Comparison of ENCODE assay signal across 9 cellular contexts in genomic region chr15:75203908-75204263, GRCh38. TPM values are rescaled to one million over a fixed set of nuclear protein-coding genes. Genes with fewer than 3 reads are reported as not detected.
DNase-seq lines count a peak whose midpoint lies in the region; ATAC-seq and TF ChIP-seq lines count a peak whose summit lies in the region.
"Had no signal": no experiment of that assay in that cellular context is flagged by ENCODE, and none has a peak within 500 bp of the region (broad histone marks: within the 10 kb centered on the region; RNA-seq: fewer than 3 reads in every experiment).

No MANE protein-coding gene starts in this region.

- no peaks in the 10 kb centered on the region for H3K27me3 ChIP-seq in H9 (ENCODE audit: insufficient read depth, low read length)

- H2BK120ac ChIP-seq in H9 (ENCODE audit: low read depth, low read length, poor library complexity, severe bottlenecking) = no peak overlapping the region

- H3K4me2 ChIP-seq in H9 (ENCODE audit: insufficient read depth, insufficient read length, low read length) = peak overlapping the region; percentile 81

- no peak overlapping the region for H2BK20ac ChIP-seq in H9 (ENCODE audit: low read depth, low read length, poor library complexity, severe bottlenecking)

- peaks cover 18 to 27% (median 24%) of the 10 kb centered on the region in 3 experiments for H3K36me3 Mint-ChIP-seq in H9 (ENCODE audit: insufficient read depth in 1 of 3, low read depth in 3 of 3)
- H3K36me3 Mint-ChIP-seq in activated naive CD8-positive, alpha-beta T cell treated with anti-CD3 and anti-CD28 coated beads, Interleukin-2, amount 50 U/mL, for 24 hours (ENCODE audit: low read depth) = peaks cover 13% of the 10 kb centered on the region

- peak overlapping the region; percentile 88 to 95 for H3K4me3 Mint-ChIP-seq in H9
- H3K4me3 Mint-ChIP-seq in activated naive CD8-positive, alpha-beta T cell treated with anti-CD3 and anti-CD28 coated beads, Interleukin-2, amount 50 U/mL, for 24 hours = peak overlapping the region; percentile 90

- TF ChIP-seq CTCF in 22Rv1 (IDR thresholded peaks at IDR 0.05) = no peak
- TF ChIP-seq CTCF in H9 (conservative IDR thresholded peaks at IDR 0.05) = no peak
- no peak for TF ChIP-seq CTCF in GM10248 (IDR thresholded peaks at IDR 0.05; ENCODE audit: control extremely low read depth, extremely low read depth, low read depth, missing control alignments)

- no peaks in the 10 kb centered on the region; the same call in 1 of the 2 replicates for H3K27me3 Mint-ChIP-seq in H9 (ENCODE audit: low read depth)
- H3K27me3 Mint-ChIP-seq in activated naive CD8-positive, alpha-beta T cell treated with anti-CD3 and anti-CD28 coated beads, Interleukin-2, amount 50 U/mL, for 24 hours = no peaks in the 10 kb centered on the region

- H3K18ac ChIP-seq in H9 (ENCODE audit: insufficient read length, low read depth, low read length) = no peak overlapping the region

- H4K20me1 ChIP-seq in H9 (ENCODE audit: control insufficient read depth, insufficient read depth, insufficient read length) = peaks cover 6% of the 10 kb centered on the region

- peak overlapping the region; percentile 88 for H3K4me3 ChIP-seq in mesodermal cell (ENCODE audit: extremely low read depth, insufficient read depth, low read length, poor library complexity, severe bottlenecking)

- H3K4me1 Mint-ChIP-seq in H9 = peaks cover 39 to 41% of the 10 kb centered on the region in 2 experiments
- peaks cover 40% of the 10 kb centered on the region for H3K4me1 Mint-ChIP-seq in activated naive CD8-positive, alpha-beta T cell treated with anti-CD3 and anti-CD28 coated beads, Interleukin-2, amount 50 U/mL, for 24 hours

- H2AK5ac ChIP-seq in H9 (ENCODE audit: insufficient read length, low read length) = no peak overlapping the region

- H4K5ac ChIP-seq in H9 (ENCODE audit: insufficient read length, low read depth, low read length) = no peak overlapping the region

- no peak overlapping the region for H3K4ac ChIP-seq in H9 (ENCODE audit: low read depth, low read length)

- no peak overlapping the region for H3K27ac Mint-ChIP-seq in H9
- peak overlapping the region; percentile 73 for H3K27ac Mint-ChIP-seq in activated naive CD8-positive, alpha-beta T cell treated with anti-CD3 and anti-CD28 coated beads, Interleukin-2, amount 50 U/mL, for 24 hours

- no peaks in the 10 kb centered on the region; a peak in 1 of 5 replicates for H3K9me3 Mint-ChIP-seq in H9
- H3K9me3 Mint-ChIP-seq in activated naive CD8-positive, alpha-beta T cell treated with anti-CD3 and anti-CD28 coated beads, Interleukin-2, amount 50 U/mL, for 24 hours = no peaks in the 10 kb centered on the region

- no CpG with 5 or more reads among the region's 1 CpG for WGBS in H9 (ENCODE audit: extremely low coverage, insufficient read length, low lambda C conversion rate)
- WGBS in mesodermal cell (ENCODE audit: insufficient coverage in 2 of 2), 2 experiments = 64 to 67% methylated on average over 1 of the region's 1 CpG

- no peak overlapping the region for H3K9ac ChIP-seq in H9 (ENCODE audit: extremely low read depth, insufficient read length, low read length)

- H3K36me3 ChIP-seq in mesodermal cell (ENCODE audit: control insufficient read depth, insufficient read depth, low read length) = peaks cover 34% of the 10 kb centered on the region

- H2AFZ ChIP-seq in H9 (ENCODE audit: low read length) = no peak overlapping the region

- DNase-seq in H9 (no peak), NCI-H226 (no peak), NCI-H748 treated with DMSO at 0.1 percent for 48 hours (lab: John Stamatoyannopoulos, UW) (no peak), GM10248 (ENCODE audit: extremely low spot score) (no peak)
- no peak for DNase-seq in activated naive CD8-positive, alpha-beta T cell treated with anti-CD3 and anti-CD28 coated beads, Interleukin-2, amount 50 U/mL, for 24 hours

- H4K8ac ChIP-seq in H9 (replicated peaks; ENCODE audit: insufficient read length, low read depth, low read length) = no peak overlapping the region

- H3K56ac ChIP-seq in H9 (ENCODE audit: insufficient read length, low read depth, low read length) = no peak overlapping the region

- H3K9me3 ChIP-seq in H9 (ENCODE audit: control insufficient read depth, low read depth, low read length) = no peaks in the 10 kb centered on the region
- no peaks in the 10 kb centered on the region for H3K9me3 ChIP-seq in mesodermal cell (ENCODE audit: control insufficient read depth, low read length)

- no peak overlapping the region for H2BK12ac ChIP-seq in H9 (ENCODE audit: insufficient read length, low read depth, low read length)

- H3K4me1 ChIP-seq in H9 (ENCODE audit: insufficient read depth, low read length) (peaks cover 6% of the 10 kb centered on the region), mesodermal cell (ENCODE audit: control insufficient read depth, insufficient read depth, low read length, poor library complexity, severe bottlenecking) (peaks cover 24% of the 10 kb centered on the region)

- peaks cover 17% of the 10 kb centered on the region for H3K23me2 ChIP-seq in H9 (ENCODE audit: insufficient read length, low read depth, low read length, poor library complexity, severe bottlenecking)

- peaks cover 7% of the 10 kb centered on the region for H3K79me1 ChIP-seq in H9 (ENCODE audit: insufficient read depth, low read depth, low read length, poor library complexity, severe bottlenecking)

- H3K79me2 ChIP-seq in H9 (ENCODE audit: insufficient read depth, low read length) = peaks cover 31% of the 10 kb centered on the region; the same call in 1 of the 2 replicates

- no peak overlapping the region for H2BK15ac ChIP-seq in H9 (ENCODE audit: low read depth, low read length)

- H3T11ph ChIP-seq in H9 (ENCODE audit: low read length) = no peak overlapping the region

- no peak overlapping the region for H2BK5ac ChIP-seq in H9 (ENCODE audit: insufficient read length, low read length)

- H3K27ac ChIP-seq in 22Rv1 (peak overlapping the region; percentile 77), H9 (ENCODE audit: insufficient read length, low read depth, low read length) (no peak overlapping the region), mesodermal cell (ENCODE audit: low read depth, low read length, severe bottlenecking) (no peak overlapping the region)

- H3K23ac ChIP-seq in H9 (ENCODE audit: insufficient read length, low read depth, low read length) = no peak overlapping the region

- peak; percentile 4 for ATAC-seq in activated naive CD8-positive, alpha-beta T cell treated with anti-CD3 and anti-CD28 coated beads, Interleukin-2, amount 50 U/mL, for 24 hours
- no peak for ATAC-seq in GM18517 (IDR thresholded peaks at IDR 0.05; ENCODE audit: unreplicated experiment)

- no peak overlapping the region for H3K14ac ChIP-seq in H9 (ENCODE audit: insufficient read depth, low read length)

- CTCF ChIA-PET in GM10248 (lab: Yijun Ruan, JAX) = interaction anchor here (0.8 to 7.9 kb wide), 25 partner anchors 9 to 420 kb away, joined by 3 to 167 read pairs (median 4); partner anchors contain the start of genes FAM219B and PPCDC

- POLR2A ChIA-PET in GM10248 (lab: Yijun Ruan, JAX) = interaction anchor here (2.2 kb wide), 1 partner anchor 161 kb away, joined by 11 read pairs; no protein-coding TSS in a partner anchor

- H4K91ac ChIP-seq in H9 (ENCODE audit: insufficient read length, low read depth, low read length) = no peak overlapping the region

RNA-seq across cellular contexts. Expression of gene C15orf39, which starts 2.2 kb away (rescaled TPM):
- total RNA-seq in H9 (2021) = 45.6 and 48.7 TPM in 2 replicates
- polyA plus RNA-seq in mesodermal cell (2013, experiment 1 of 2) = 18.4 TPM
- 16.9 TPM for polyA plus RNA-seq in mesodermal cell (2013, experiment 2 of 2)

RNA-seq across cellular contexts. Expression of gene GOLGA6C, which starts 54.2 kb away (rescaled TPM):
- total RNA-seq in H9 (2021) = not detected in 2 replicates
- polyA plus RNA-seq in mesodermal cell (2013, experiment 1 of 2) = not detected
- polyA plus RNA-seq in mesodermal cell (2013, experiment 2 of 2) = not detected
- total RNA-seq: dermis microvascular lymphatic vessel endothelial cell had no signal
